8 cellular contexts compared by ENCODE assay signal in genomic region chr3:99875925-99876781, GRCh38. TPM values are rescaled to one million over a fixed set of nuclear protein-coding genes. Genes with fewer than 3 reads are reported as not detected.
DNase-seq lines count a peak whose midpoint lies in the region; ATAC-seq and TF ChIP-seq lines count a peak whose summit lies in the region.

No MANE protein-coding gene starts in this region.

- DNase-seq in BJ (ENCODE audit: low read depth): no peak
- peak; percentile 78 to 87 for DNase-seq in SJSA1 (ENCODE audit: low read depth in 1 of 2, low spot score in 2 of 2)
- DNase-seq in activated naive CD4-positive, alpha-beta T cell treated with anti-CD3 and anti-CD28 coated beads, Interleukin-2, amount 50 U/mL, for 16 hours: peak; percentile 68
- peak; percentile 74 for DNase-seq in glomerular visceral epithelial cell (ENCODE audit: extremely low spot score)
- peak; percentile 31 for DNase-seq in occipital lobe (lab: John Stamatoyannopoulos, UW)
- DNase-seq in superior temporal gyrus (ENCODE audit: extremely low spot score): peak; percentile 78

- no peaks in the 10 kb centered on the region for H3K27me3 ChIP-seq in BJ (ENCODE audit: control insufficient read depth, insufficient read depth, low read length)
- no peaks in the 10 kb centered on the region for H3K27me3 ChIP-seq in SJSA1 (replicated peaks)

- ATAC-seq in GM19395 (IDR thresholded peaks at IDR 0.05; ENCODE audit: unreplicated experiment) (peak; percentile 75), HG03520 (IDR thresholded peaks at IDR 0.05; ENCODE audit: unreplicated experiment) (peak; percentile 87)

- POLR2A ChIA-PET in BJ (lab: Charles Lee): interaction anchor here (0.5 kb wide), 1 partner anchor 643 kb away, joined by 5 read pairs; no protein-coding TSS in a partner anchor

- CTCF ChIA-PET in BJ (lab: Yijun Ruan, JAX): interaction anchor here (1.5 kb wide), 1 partner anchor 137 kb away, joined by 3 read pairs; no protein-coding TSS in a partner anchor

- no peaks in the 10 kb centered on the region for H3K9me3 ChIP-seq in SJSA1 (replicated peaks)

- peaks cover 40% of the 10 kb centered on the region for H3K4me1 ChIP-seq in SJSA1 (replicated peaks)

- H3K4me3 ChIP-seq in BJ (ENCODE audit: low read depth, low read length) (peak overlapping the region; percentile 76), SJSA1 (peak overlapping the region; percentile 61)

- H3K27ac ChIP-seq in SJSA1: peak overlapping the region; percentile 98

- H3K36me3 ChIP-seq in BJ (ENCODE audit: control insufficient read depth, insufficient read depth, low read length) (no peaks in the 10 kb centered on the region), SJSA1 (peaks cover 34% of the 10 kb centered on the region)

- TF ChIP-seq CTCF in BJ (IDR thresholded peaks at IDR 0.05; ENCODE audit: insufficient read depth, low read depth, low read length): no peak

RNA-seq across cellular contexts. Expression of gene CMSS1, which starts 58.5 kb away (rescaled TPM):
- polyA plus RNA-seq in BJ (2011; rRNA removed): 6.7 and 12.4 TPM in 2 replicates
- 5.0 and 6.1 TPM in 2 replicates for polyA minus RNA-seq in BJ (2011; rRNA and poly(A)+ RNA removed)
- total RNA-seq in SJSA1 (2014; rRNA removed; shearing (Covaris generic)): 26.7 and 29.5 TPM in 2 replicates
- total RNA-seq in occipital lobe: 13.3 TPM
